Comparison of ENCODE assay signal across 39 cellular contexts in genomic region chr5:88606173-88606572, GRCh38.
"Had no signal": no experiment of that assay in that cellular context is flagged by ENCODE, and none has a peak within 500 bp of the region (broad histone marks: within the 10 kb centered on the region; RNA-seq: fewer than 3 reads in every experiment).

No MANE protein-coding gene starts in this region.

- H3K27me3 Mint-ChIP-seq: activated naive CD4-positive, alpha-beta T cell treated with anti-CD3 and anti-CD28 coated beads, Interleukin-2, amount 10 ng/mL, durations not matched to agents 7 days and 5 days; brain had no signal

- H3K27me3 ChIP-seq: adrenal gland, ascending aorta, body of pancreas, brain microvascular endothelial cell, breast epithelium, cardiac muscle cell had no signal

- H3K4me1 ChIP-seq: adrenal gland, ascending aorta, body of pancreas, breast epithelium had no signal

- H3K36me3 Mint-ChIP-seq: activated naive CD4-positive, alpha-beta T cell treated with anti-CD3 and anti-CD28 coated beads, Interleukin-2, amount 10 ng/mL, durations not matched to agents 7 days and 5 days; activated naive CD4-positive, alpha-beta T cell treated with anti-CD3 and anti-CD28 coated beads, Interleukin-2, amount 50 U/mL, for 72 hours; activated naive CD8-positive, alpha-beta T cell; activated naive CD8-positive, alpha-beta T cell treated with anti-CD3 and anti-CD28 coated beads for 36 hours; activated naive CD8-positive, alpha-beta T cell treated with anti-CD3 and anti-CD28 coated beads, Interleukin-2, amount 10 ng/mL, durations not matched to agents 7 days and 5 days had no signal

- H3K9me3 ChIP-seq: adrenal gland, ascending aorta, body of pancreas had no signal

- ATAC-seq: activated naive CD4-positive, alpha-beta T cell treated with anti-CD3 and anti-CD28 coated beads, Interleukin-2, amount 50 U/mL, for 72 hours; activated naive CD8-positive, alpha-beta T cell treated with anti-CD3 and anti-CD28 coated beads, Interleukin-2, amount 50 U/mL, for 24 hours; activated T-cell treated with anti-CD3 and anti-CD28 coated beads, Interleukin-2, amount 50 U/mL, for 4 hours; activated T-cell treated with anti-CD3 and anti-CD28 coated beads, Interleukin-2, amount 50 U/mL, for 72 hours; activated T-helper 17 cell treated with anti-CD3 and anti-CD28 coated beads, Interleukin-2, amount 50 U/mL, for 72 hours; body of pancreas had no signal

- H3K4me3 Mint-ChIP-seq: activated naive CD4-positive, alpha-beta T cell treated with anti-CD3 and anti-CD28 coated beads for 36 hours; activated naive CD4-positive, alpha-beta T cell treated with anti-CD3 and anti-CD28 coated beads, Interleukin-2, amount 10 ng/mL, durations not matched to agents 7 days and 5 days; activated naive CD4-positive, alpha-beta T cell treated with anti-CD3 and anti-CD28 coated beads, Interleukin-2, amount 50 U/mL, for 24 hours; activated naive CD8-positive, alpha-beta T cell; activated naive CD8-positive, alpha-beta T cell treated with anti-CD3 and anti-CD28 coated beads for 36 hours; activated naive CD8-positive, alpha-beta T cell treated with anti-CD3 and anti-CD28 coated beads, Interleukin-2, amount 10 ng/mL, durations not matched to agents 7 days and 5 days; activated naive CD8-positive, alpha-beta T cell treated with anti-CD3 and anti-CD28 coated beads, Interleukin-2, amount 50 U/mL, for 24 hours; activated T-cell treated with anti-CD3 and anti-CD28 coated beads, Interleukin-2, amount 50 U/mL, for 24 hours; activated T-cell treated with anti-CD3 and anti-CD28 coated beads, Interleukin-2, amount 50 U/mL, for 4 hours; activated T-cell treated with anti-CD3 and anti-CD28 coated beads, Interleukin-2, amount 50 U/mL, for 72 hours; activated T-helper 1 cell treated with anti-CD3 and anti-CD28 coated beads, Interleukin-12 subunit alpha, Interleukin-12 subunit beta, Interleukin-2, Interleukin-4 antibody, amounts not matched to agents 30 ng/mL and 10 ng/mL and 1 ng/mL, durations not matched to agents 14 hours and 24 hours and 36 hours; activated T-helper 17 cell treated with anti-CD3 and anti-CD28 coated beads, Interleukin-2, amount 50 U/mL, for 72 hours; brain; central memory CD8-positive, alpha-beta T cell had no signal

- H3K4me3 ChIP-seq: adrenal gland, ascending aorta, body of pancreas, breast epithelium, cardiac muscle cell had no signal

- H3K4me1 Mint-ChIP-seq: activated naive CD4-positive, alpha-beta T cell treated with anti-CD3 and anti-CD28 coated beads, Interleukin-2, amount 10 ng/mL, durations not matched to agents 7 days and 5 days; activated naive CD4-positive, alpha-beta T cell treated with anti-CD3 and anti-CD28 coated beads, Interleukin-2, amount 50 U/mL, for 24 hours; activated naive CD8-positive, alpha-beta T cell treated with anti-CD3 and anti-CD28 coated beads for 36 hours; activated naive CD8-positive, alpha-beta T cell treated with anti-CD3 and anti-CD28 coated beads, Interleukin-2, amount 10 ng/mL, durations not matched to agents 7 days and 5 days; activated naive CD8-positive, alpha-beta T cell treated with anti-CD3 and anti-CD28 coated beads, Interleukin-2, amount 50 U/mL, for 24 hours; activated T-helper 17 cell treated with anti-CD3 and anti-CD28 coated beads, Interleukin-2, amount 50 U/mL, for 72 hours; brain; central memory CD8-positive, alpha-beta T cell had no signal

- H3K9me3 Mint-ChIP-seq: activated naive CD4-positive, alpha-beta T cell treated with anti-CD3 and anti-CD28 coated beads, Interleukin-2, amount 10 ng/mL, durations not matched to agents 7 days and 5 days; activated T-cell treated with anti-CD3 and anti-CD28 coated beads, Interleukin-2, amount 50 U/mL, for 24 hours; activated T-helper 1 cell treated with anti-CD3 and anti-CD28 coated beads, Interleukin-12 subunit alpha, Interleukin-12 subunit beta, Interleukin-2, Interleukin-4 antibody, amounts not matched to agents 30 ng/mL and 10 ng/mL and 1 ng/mL, durations not matched to agents 14 hours and 24 hours and 36 hours; activated T-helper 2 cell treated with anti-CD3 and anti-CD28 coated beads, Interferon-gamma antibody, Interleukin-2, Interleukin-4, amounts not matched to agents 10 μg/mL and 5 μg/mL and 100 μg/mL, durations not matched to agents 14 hours and 24 hours and 36 hours had no signal

- FAIRE-seq: bronchial epithelial cell had no signal

- H3K27ac Mint-ChIP-seq: activated naive CD4-positive, alpha-beta T cell treated with anti-CD3 and anti-CD28 coated beads for 36 hours; activated naive CD4-positive, alpha-beta T cell treated with anti-CD3 and anti-CD28 coated beads, Interleukin-2, amount 10 ng/mL, durations not matched to agents 7 days and 5 days; activated naive CD4-positive, alpha-beta T cell treated with anti-CD3 and anti-CD28 coated beads, Interleukin-2, amount 50 U/mL, for 24 hours; activated naive CD4-positive, alpha-beta T cell treated with anti-CD3 and anti-CD28 coated beads, Interleukin-2, amount 50 U/mL, for 72 hours; activated naive CD8-positive, alpha-beta T cell; activated naive CD8-positive, alpha-beta T cell treated with anti-CD3 and anti-CD28 coated beads for 36 hours; activated naive CD8-positive, alpha-beta T cell treated with anti-CD3 and anti-CD28 coated beads, Interleukin-2, amount 10 ng/mL, durations not matched to agents 7 days and 5 days; activated naive CD8-positive, alpha-beta T cell treated with anti-CD3 and anti-CD28 coated beads, Interleukin-2, amount 50 U/mL, for 24 hours; activated T-cell treated with anti-CD3 and anti-CD28 coated beads, Interleukin-2, amount 50 U/mL, for 24 hours; activated T-cell treated with anti-CD3 and anti-CD28 coated beads, Interleukin-2, amount 50 U/mL, for 72 hours; activated T-helper 1 cell treated with anti-CD3 and anti-CD28 coated beads, Interleukin-12 subunit alpha, Interleukin-12 subunit beta, Interleukin-2, Interleukin-4 antibody, amounts not matched to agents 30 ng/mL and 10 ng/mL and 1 ng/mL, durations not matched to agents 14 hours and 24 hours and 36 hours; activated T-helper 17 cell treated with anti-CD3 and anti-CD28 coated beads, Interleukin-2, amount 50 U/mL, for 72 hours; activated T-helper 2 cell treated with anti-CD3 and anti-CD28 coated beads, Interferon-gamma antibody, Interleukin-2, Interleukin-4, amounts not matched to agents 10 μg/mL and 5 μg/mL and 100 μg/mL, durations not matched to agents 14 hours and 24 hours and 36 hours; brain had no signal

- DNase-seq: activated effector memory CD4-positive, alpha-beta T cell treated with anti-CD3 and anti-CD28 coated beads, Interleukin-2, amount 50 U/mL, for 16 hours; activated effector memory CD4-positive, alpha-beta T cell treated with Interleukin-2 at 50 U/mL for 16 hours; activated gamma-delta T cell; activated gamma-delta T cell treated with Interleukin-2 at 50 U/mL for 16 hours; activated naive CD4-positive, alpha-beta T cell; activated naive CD4-positive, alpha-beta T cell treated with anti-CD3 and anti-CD28 coated beads for 36 hours; activated naive CD4-positive, alpha-beta T cell treated with anti-CD3 and anti-CD28 coated beads, Interleukin-2, amount 10 ng/mL, durations not matched to agents 7 days and 5 days; activated naive CD4-positive, alpha-beta T cell treated with anti-CD3 and anti-CD28 coated beads, Interleukin-2, amount 50 U/mL, for 16 hours; activated naive CD4-positive, alpha-beta T cell treated with Interleukin-2 at 50 U/mL for 16 hours; activated naive CD8-positive, alpha-beta T cell treated with anti-CD3 and anti-CD28 coated beads for 36 hours; activated naive CD8-positive, alpha-beta T cell treated with anti-CD3 and anti-CD28 coated beads, Interleukin-2, amount 10 ng/mL, durations not matched to agents 7 days and 5 days; activated naive CD8-positive, alpha-beta T cell treated with anti-CD3 and anti-CD28 coated beads, Interleukin-2, amount 50 U/mL, for 24 hours; activated T-cell treated with anti-CD3 and anti-CD28 coated beads, Interleukin-2, amount 50 U/mL, for 1 hour; activated T-cell treated with anti-CD3 and anti-CD28 coated beads, Interleukin-2, amount 50 U/mL, for 24 hours; activated T-cell treated with anti-CD3 and anti-CD28 coated beads, Interleukin-2, amount 50 U/mL, for 4 hours; activated T-cell treated with anti-CD3 and anti-CD28 coated beads, Interleukin-2, amount 50 U/mL, for 48 hours; activated T-cell treated with anti-CD3 and anti-CD28 coated beads, Interleukin-2, amount 50 U/mL, for 72 hours; adrenal gland; amniotic stem cell; amygdala; anterior cingulate cortex; aorta; body of pancreas; brain microvascular endothelial cell; caudate nucleus; central memory CD4-positive, alpha-beta T cell; cerebellar nuclear complex had no signal

- H3K36me3 ChIP-seq: adrenal gland, ascending aorta, brain microvascular endothelial cell, breast epithelium, cardiac muscle cell had no signal

- H3K27ac ChIP-seq: adrenal gland, ascending aorta, body of pancreas, brain microvascular endothelial cell, breast epithelium, cardiac muscle cell had no signal
